Comparison of ENCODE assay signal across 18 cellular contexts in the genomic region with DNA sequence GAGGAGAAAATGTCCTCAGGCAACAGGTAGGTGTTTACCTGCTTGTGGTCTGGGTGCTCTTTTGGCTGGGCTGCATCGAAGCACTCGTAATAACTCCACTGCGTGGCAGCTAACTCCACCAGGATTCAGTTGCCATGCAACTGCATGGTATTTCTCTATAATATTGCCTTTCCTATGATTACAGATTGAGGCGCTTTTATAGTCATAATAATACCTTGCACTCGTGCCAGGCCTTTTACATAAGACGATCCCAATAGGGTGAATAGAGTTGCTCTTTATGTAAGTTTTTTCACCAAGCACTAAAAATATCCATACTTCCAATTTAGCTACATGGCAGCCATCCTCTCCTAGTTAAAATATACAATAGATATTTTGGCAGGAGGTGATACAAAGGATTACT. TPM values are rescaled to one million over a fixed set of nuclear protein-coding genes. Genes with fewer than 3 reads are reported as not detected.
DNase-seq lines count a peak whose midpoint lies in the region; ATAC-seq and TF ChIP-seq lines count a peak whose summit lies in the region.
"Had no signal": no experiment of that assay in that cellular context is flagged by ENCODE, and none has a peak within 500 bp of the region (broad histone marks: within the 10 kb centered on the region; RNA-seq: fewer than 3 reads in every experiment).

No MANE protein-coding gene starts in this region.

- 89% methylated on average over 6 of the region's 6 CpGs for WGBS in smooth muscle cell (ENCODE audit: low lambda C conversion rate)

- DNase-seq in Ammon's horn (ENCODE audit: low spot score) (peak; percentile 4), DMS79 (lab: John Stamatoyannopoulos, UW) (peak; percentile 37), NCI-H2081 (lab: John Stamatoyannopoulos, UW) (peak; percentile 91 to 94), NCI-H69 (lab: John Stamatoyannopoulos, UW) (peak; percentile 92), smooth muscle cell (lab: John Stamatoyannopoulos, UW; ENCODE audit: unreplicated experiment) (no peak)
- DNase-seq: Caco-2; DMS53; GM23248; NCI-H1930; NCI-H510A treated with DMSO at 0.1 percent for 48 hours; NK-92 treated with Interleukin-12 subunit alpha and Interleukin-12 subunit beta, amount 100 ng/mL, for 24 hours; RPMI8226; T-helper 17 cell had no signal

- ATAC-seq in GM18517 (IDR thresholded peaks at IDR 0.05; ENCODE audit: unreplicated experiment) (no peak), HG02938 (IDR thresholded peaks at IDR 0.05; ENCODE audit: unreplicated experiment) (no peak), HG02763 (IDR thresholded peaks at IDR 0.05; ENCODE audit: unreplicated experiment) (no peak)
- ATAC-seq: K562, T-helper 17 cell had no signal

- H3K9ac ChIP-seq in smooth muscle cell (ENCODE audit: low read depth) = no peak overlapping the region
- H3K9ac ChIP-seq: GM23248 had no signal

- no peaks in the 10 kb centered on the region for H3K27me3 ChIP-seq in smooth muscle cell (ENCODE audit: low read depth)

- no peak overlapping the region for H3K4me2 ChIP-seq in smooth muscle cell

- no peaks in the 10 kb centered on the region for H3K4me1 ChIP-seq in smooth muscle cell (ENCODE audit: low read depth)
- H3K4me1 ChIP-seq: Caco-2 had no signal

- H3K27ac ChIP-seq in smooth muscle cell (ENCODE audit: low read depth) = no peak overlapping the region
- H3K27ac ChIP-seq: GM23248 had no signal

- no peaks in the 10 kb centered on the region for H3K79me2 ChIP-seq in smooth muscle cell (ENCODE audit: low read depth)

- H4K20me1 ChIP-seq in smooth muscle cell (ENCODE audit: low read depth) = no peaks in the 10 kb centered on the region

- H2AFZ ChIP-seq in smooth muscle cell (ENCODE audit: low read depth) = no peak overlapping the region
- H2AFZ ChIP-seq: GM23248 had no signal

- H3K9me3 ChIP-seq in smooth muscle cell (replicated peaks; ENCODE audit: low read depth) = no peaks in the 10 kb centered on the region
- H3K9me3 ChIP-seq: Caco-2 had no signal

- H3F3A ChIP-seq in smooth muscle cell (ENCODE audit: low read depth) = no peaks in the 10 kb centered on the region

- no peak overlapping the region for H3K4me3 ChIP-seq in smooth muscle cell
- H3K4me3 ChIP-seq: GM23248, K562 had no signal

- no peaks in the 10 kb centered on the region for H3K36me3 ChIP-seq in smooth muscle cell (ENCODE audit: low read depth)

- TF ChIP-seq CTCF in smooth muscle cell (IDR thresholded peaks at IDR 0.05; ENCODE audit: borderline replicate concordance, insufficient read depth, poor library complexity, severe bottlenecking) = no peak

RNA-seq across cellular contexts. Expression of gene NYAP2, which starts 19.6 kb away (rescaled TPM):
- not detected in 2 replicates for total RNA-seq in smooth muscle cell
- 0.11 TPM in 1 of 2 replicates, not detected in the other for polyA plus RNA-seq in smooth muscle cell
- total RNA-seq: GM23248 had no signal
- polyA plus RNA-seq: CD14-positive monocyte, GM23248 had no signal
